9 cellular contexts compared by ENCODE assay signal in genomic region chrX:21975827-21976226, GRCh38. TPM values are rescaled to one million over a fixed set of nuclear protein-coding genes. Genes with fewer than 3 reads are reported as not detected.
DNase-seq lines count a peak whose midpoint lies in the region; ATAC-seq and TF ChIP-seq lines count a peak whose summit lies in the region.
"Had no signal": no experiment of that assay in that cellular context is flagged by ENCODE, and none has a peak within 500 bp of the region (broad histone marks: within the 10 kb centered on the region; RNA-seq: fewer than 3 reads in every experiment).

No MANE protein-coding gene starts in this region.

- peak overlapping the region; percentile 91 for H3K27ac Mint-ChIP-seq in mesothelial cell of epicardium

- H3K9me3 Mint-ChIP-seq in mesothelial cell of epicardium, result no peaks in the 10 kb centered on the region

- H3K27me3 ChIP-seq in spleen (replicated peaks in 1 of 7), result no peaks in the 10 kb centered on the region

- no peak overlapping the region for H3K4me3 ChIP-seq in spleen

- ATAC-seq in HG03378 (IDR thresholded peaks at IDR 0.05; ENCODE audit: unreplicated experiment) (no peak), GM18868 (IDR thresholded peaks at IDR 0.05; ENCODE audit: unreplicated experiment) (no peak)

- no peak for TF ChIP-seq POLR2A in spleen (IDR thresholded peaks at IDR 0.05)

- peaks cover 0 to 20% (median 10%) of the 10 kb centered on the region in 6 donors for H3K4me1 ChIP-seq in spleen

- H3K27me3 Mint-ChIP-seq in mesothelial cell of epicardium (ENCODE audit: low read depth), result no peaks in the 10 kb centered on the region

- DNase-seq in AG08395 (ENCODE audit: low spot score) (peak; percentile 37), HT1080 (ENCODE audit: low read depth) (peak; percentile 11), cerebellum (ENCODE audit: low spot score) (peak; percentile 37), mesothelial cell of epicardium (ENCODE audit: low spot score in 2 of 2, unreplicated experiment in 2 of 2) (no peak), spleen (no peak), SW480 (ENCODE audit: low spot score) (no peak)
- DNase-seq: NCI-H187 treated with DMSO at 0.1 percent for 48 hours had no signal

- peaks cover 0 to 40% (median 2%) of the 10 kb centered on the region in 6 donors for H3K36me3 ChIP-seq in spleen

- intact Hi-C loops in spleen (cut with DNase I; ENCODE audit: low total_unique reads), result no loop called here

- WGBS in spleen, 5 donors, result 64 to 93% (median 86%) methylated on average over 6 of the region's 6 CpGs

- H3K27ac ChIP-seq in spleen, result no peak overlapping the region

- H3K4me3 Mint-ChIP-seq in mesothelial cell of epicardium, result no peak overlapping the region

- H3K4me1 Mint-ChIP-seq in mesothelial cell of epicardium, result peaks cover 41% of the 10 kb centered on the region

- no peak for TF ChIP-seq CTCF in mesothelial cell of epicardium (IDR thresholded peaks at IDR 0.05; ENCODE audit: unreplicated experiment)
- TF ChIP-seq CTCF in spleen (IDR thresholded peaks at IDR 0.05 in 8 of 11, conservative IDR thresholded peaks at IDR 0.05 in 3 of 11), result no peak

- no peaks in the 10 kb centered on the region for H3K9me3 ChIP-seq in spleen

- H3K36me3 Mint-ChIP-seq in mesothelial cell of epicardium, result peaks cover 37% of the 10 kb centered on the region

RNA-seq across cellular contexts. Expression of gene SMS, which starts 35.3 kb away (rescaled TPM):
- 325 and 334 TPM in 2 replicates for total RNA-seq in HT1080 (2014; rRNA removed; shearing (Covaris generic))
- 344 and 378 TPM in 2 replicates for polyA plus RNA-seq in HT1080 (2015; cell fraction: cytosol; rRNA removed)
- polyA plus RNA-seq in HT1080 (2015; cell fraction: nucleus; rRNA removed), result 147 and 154 TPM in 2 replicates
- total RNA-seq in cerebellum, result 58.1 TPM
- total RNA-seq in mesothelial cell of epicardium, result 172 to 176 TPM (median 174 TPM) in 3 replicates
- total RNA-seq in spleen, result 10 to 100 TPM; 36.4 to 49.1 (median 43.0) TPM
- 10 to 100 TPM; 30.6 to 56.7 (median 41.6) TPM for polyA plus RNA-seq in spleen

RNA-seq across cellular contexts. Expression of gene PHEX, which starts 56.3 kb away (rescaled TPM):
- total RNA-seq in HT1080 (2014; rRNA removed; shearing (Covaris generic)), result 0.47 and 0.59 TPM in 2 replicates
- 0.91 and 1.1 TPM in 2 replicates for polyA plus RNA-seq in HT1080 (2015; cell fraction: cytosol; rRNA removed)
- 0.38 and 0.54 TPM in 2 replicates for polyA plus RNA-seq in HT1080 (2015; cell fraction: nucleus; rRNA removed)
- total RNA-seq in cerebellum (0.82 TPM), mesothelial cell of epicardium (0.70 to 1.2 TPM (median 0.96 TPM) in 3 replicates), spleen (1 to 10 TPM in 1 of 7 donors, under 1 TPM in 6; 0.33 to 1.5 (median 0.63) TPM)
- polyA plus RNA-seq in spleen, result under 1 TPM; 0.13 to 0.46 (median 0.23) TPM

Comparison
In these comparisons a context has a peak if more than half of its experiments do, and no peak if none do; other contexts are left out.
1. DNase-seq: peak in AG08395 (single experiment), HT1080 (single experiment) and cerebellum (single experiment); none in mesothelial cell of epicardium (0 of 2), spleen (single experiment) and SW480 (single experiment).